In genomic region chr4:103024996-103025395, GRCh38 we compare ENCODE assay signal across 1 cellular context.
TF ChIP-seq lines count a peak whose summit lies in the region.

No MANE protein-coding gene starts in this region.

TF ChIP-seq in HepG2, 621 proteins besides CTCF, POLR2A, EP300 and RAD21:
- TF ChIP-seq AKNA (CRISPR knock-in tag; IDR thresholded peaks at IDR 0.05; ENCODE audit: borderline replicate concordance) (no peak), POGZ (CRISPR knock-in tag; IDR thresholded peaks at IDR 0.05) (no peak), MAFF (IDR thresholded peaks at IDR 0.05; ENCODE audit: low read depth, low read length) (0 out of 2 replicates have a peak, but pooled peaks have one; percentile 20), MAFK (conservative IDR thresholded peaks at IDR 0.05 in 1 of 2, IDR thresholded peaks at IDR 0.05 in 1 of 2; ENCODE audit: low read length in 2 of 2) (peak; percentile 35 to 56; a peak in 3 of 4 replicates), ZNF710 (CRISPR knock-in tag; IDR thresholded peaks at IDR 0.05; ENCODE audit: borderline replicate concordance) (no peak), ZBTB42 (CRISPR knock-in tag; IDR thresholded peaks at IDR 0.05) (no peak)
